In the genomic region with DNA sequence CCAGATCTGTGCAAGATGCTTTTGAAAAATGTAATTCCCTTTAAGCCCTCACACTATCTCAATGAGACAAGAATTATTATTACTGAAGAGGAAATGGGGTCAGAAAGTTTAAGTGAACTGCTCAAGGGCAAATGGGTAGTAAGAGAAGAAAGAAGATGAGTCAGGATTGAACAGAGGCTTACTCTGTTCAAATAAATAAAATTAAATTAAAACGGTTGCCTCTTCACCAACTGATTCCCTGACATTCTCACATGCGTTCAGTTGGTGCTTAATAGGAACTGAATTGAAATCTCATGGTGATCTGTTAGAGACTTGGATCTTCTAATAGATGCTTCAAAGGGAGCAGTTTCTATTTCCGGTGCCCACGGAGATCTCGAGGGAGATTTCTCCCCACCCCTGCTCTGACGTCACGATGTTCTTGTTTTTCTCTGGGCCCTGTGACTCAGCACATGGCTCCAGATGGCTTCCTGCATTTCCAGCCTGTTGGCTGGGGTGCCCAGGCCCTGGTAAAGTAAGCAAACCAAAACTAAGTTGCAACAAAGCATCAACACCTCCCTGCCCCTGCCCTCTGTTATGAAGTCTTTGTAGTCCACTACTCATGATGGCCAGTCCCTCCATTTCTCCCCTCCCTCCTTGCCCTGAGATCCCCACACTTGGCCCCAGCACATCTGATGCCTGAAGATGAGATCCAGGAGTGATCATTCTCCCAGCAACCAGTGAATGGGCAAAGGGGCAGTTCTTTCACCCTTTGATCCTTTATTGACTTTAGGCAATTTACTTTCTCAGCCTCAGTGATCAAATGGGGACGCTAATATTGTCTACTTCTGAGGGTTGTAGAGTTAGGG, we compare ENCODE assay signal across 8 cellular contexts.
DNase-seq lines count a peak whose midpoint lies in the region; ATAC-seq, FAIRE-seq and TF ChIP-seq lines count a peak whose summit lies in the region.

No MANE protein-coding gene starts in this region.

- no peak overlapping the region for H3K23ac ChIP-seq in H1 (ENCODE audit: insufficient read length)

- H3K36me3 ChIP-seq in CD8-positive, alpha-beta memory T cell (ENCODE audit: insufficient read depth, low read length) = no peaks in the 10 kb centered on the region
- H3K36me3 ChIP-seq in H1 (ENCODE audit: control insufficient read depth in 2 of 4, insufficient read depth in 4 of 4, low read length in 3 of 4) = no peaks in the 10 kb centered on the region

- H3K4me1 Mint-ChIP-seq in CD8-positive, alpha-beta memory T cell = peaks cover 10 to 23% (median 23%) of the 10 kb centered on the region in 3 donors

- no peak overlapping the region for H2BK5ac ChIP-seq in H1 (ENCODE audit: low read depth, low read length)

- H4K20me1 ChIP-seq in H1 (replicated peaks in 1 of 2; ENCODE audit: control insufficient read depth in 1 of 2, insufficient read depth in 2 of 2, low read length in 2 of 2) = no peaks in the 10 kb centered on the region

- 91% methylated on average over 8 of the region's 8 CpGs; no CpG with 5 or more reads in 1 of the 2 experiments for WGBS in H1 (ENCODE audit: extremely low coverage in 1 of 2, insufficient coverage in 1 of 2, insufficient read length in 1 of 2, insufficient replicate concordance in 2 of 2, low coverage in 1 of 2, low lambda C conversion rate in 2 of 2, missing lambda C conversion rate in 1 of 2), 2 experiments

- H3K18ac ChIP-seq in H1 (ENCODE audit: extremely low read depth, low read length) = peak overlapping the region; percentile 44

- peak overlapping the region; percentile 83; the same call in 1 of the 2 replicates for H4K8ac ChIP-seq in H1 (ENCODE audit: extremely low read depth, insufficient read depth, low read length)

- H3K79me2 ChIP-seq in H1 (ENCODE audit: control insufficient read depth in 1 of 2, insufficient read depth in 2 of 2, low read length in 2 of 2) = no peaks in the 10 kb centered on the region

- no peaks in the 10 kb centered on the region for H3K23me2 ChIP-seq in H1 (ENCODE audit: low read depth, low read length)

- no peak overlapping the region for H2BK20ac ChIP-seq in H1 (ENCODE audit: low read length)

- H2BK15ac ChIP-seq in H1 (ENCODE audit: low read length) = no peak overlapping the region

- POLR2A ChIA-PET in CD8-positive, alpha-beta memory T cell (lab: Charles Lee) = no interaction called here
- POLR2A ChIA-PET in H1 (lab: Charles Lee; ENCODE audit: partially characterized antibody) = interaction anchor here (0.6 kb wide), 1 partner anchor 56 kb away, joined by 3 read pairs; no protein-coding TSS in a partner anchor

- peak overlapping the region; percentile 52 for H3K27ac ChIP-seq in CD8-positive, alpha-beta memory T cell (ENCODE audit: low read depth, low read length)
- no peak overlapping the region for H3K27ac ChIP-seq in H1 (ENCODE audit: low read depth, low read length)

- no peaks in the 10 kb centered on the region for H3K27me3 ChIP-seq in CD8-positive, alpha-beta memory T cell (ENCODE audit: insufficient read depth, low read length, poor library complexity, severe bottlenecking)
- H3K27me3 ChIP-seq in H1 (replicated peaks in 1 of 4; ENCODE audit: control insufficient read depth in 3 of 4, extremely low read depth in 1 of 4, insufficient read depth in 3 of 4, low read length in 3 of 4) = peaks cover 0 to 2% (median 0%) of the 10 kb centered on the region in 4 experiments; a peak in 3 of 7 replicates

- no peak overlapping the region for H3K4ac ChIP-seq in H1 (replicated peaks; ENCODE audit: insufficient read length, low read depth, low read length)

- H4K5ac ChIP-seq in H1 (ENCODE audit: insufficient read length, low read depth, low read length) = no peak overlapping the region

- H3K14ac ChIP-seq in H1 (ENCODE audit: insufficient read length) = no peak overlapping the region

- no peak overlapping the region for H3K9ac ChIP-seq in H1 (replicated peaks in 1 of 4; ENCODE audit: extremely low read depth in 1 of 4, low read depth in 3 of 4, low read length in 3 of 4)

- H2AK5ac ChIP-seq in H1 (ENCODE audit: low read depth, low read length) = no peak overlapping the region

- no peak overlapping the region for H3K56ac ChIP-seq in H1 (replicated peaks; ENCODE audit: insufficient read length, low read depth, low read length)

- peak overlapping the region; percentile 0 to 91 (median 89) for H3K27ac Mint-ChIP-seq in CD8-positive, alpha-beta memory T cell

- TF ChIP-seq POLR2A in H1 (IDR thresholded peaks at IDR 0.05; ENCODE audit: control extremely low read depth in 1 of 2, low read depth in 2 of 2, low read length in 2 of 2) = no peak

- DNase-seq in CD8-positive, alpha-beta memory T cell = peak; percentile 11 to 76 (median 43)
- peak; percentile 62 for DNase-seq in NCI-H226
- DNase-seq in activated CD8-positive, alpha-beta memory T cell treated with anti-CD3 and anti-CD28 coated beads for 48 hours (ENCODE audit: low read depth in 2 of 3, low spot score in 2 of 3) = peak; percentile 4 to 27 (median 9)
- DNase-seq in H1 (ENCODE audit: low read depth in 1 of 2, low spot score in 2 of 2) = no peak
- peak; percentile 87 for DNase-seq in middle frontal gyrus (ENCODE audit: extremely low spot score, low spot score)
- DNase-seq in stimulated activated CD8-positive, alpha-beta memory T cell treated with anti-CD3 and anti-CD28 coated beads, Interleukin-4, amount 100 ng/mL, for 24 hours (ENCODE audit: low read depth) = peak; percentile 18
- no peak for DNase-seq in NCI-H2107 treated with DMSO at 0.1 percent for 48 hours (lab: John Stamatoyannopoulos, UW; ENCODE audit: unreplicated experiment)

- no peaks in the 10 kb centered on the region for H3K36me3 Mint-ChIP-seq in CD8-positive, alpha-beta memory T cell

- no peak overlapping the region for H2BK120ac ChIP-seq in H1 (replicated peaks; ENCODE audit: low read depth, low read length)

- H3K4me3 Mint-ChIP-seq in CD8-positive, alpha-beta memory T cell = peak overlapping the region in 6 of 7 donors; percentile 10 to 65 (median 38)

- peaks cover 12% of the 10 kb centered on the region for H3K4me1 ChIP-seq in CD8-positive, alpha-beta memory T cell (ENCODE audit: insufficient read depth, low read length)
- H3K4me1 ChIP-seq in H1 (replicated peaks in 1 of 4; ENCODE audit: control insufficient read depth in 3 of 4, insufficient read depth in 4 of 4, low read length in 3 of 4) = peaks cover 0 to 6% (median under 1%) of the 10 kb centered on the region in 4 experiments; a peak in 5 of 7 replicates

- no peaks in the 10 kb centered on the region for H3K9me3 ChIP-seq in CD8-positive, alpha-beta memory T cell (ENCODE audit: low read length)
- no peaks in the 10 kb centered on the region for H3K9me3 ChIP-seq in H1 (ENCODE audit: insufficient read depth in 2 of 2, low read depth in 1 of 2, low read length in 1 of 2)

- H3K9me3 Mint-ChIP-seq in CD8-positive, alpha-beta memory T cell = no peaks in the 10 kb centered on the region

- no peak overlapping the region for H3K4me3 ChIP-seq in CD8-positive, alpha-beta memory T cell (ENCODE audit: low read length)
- H3K4me3 ChIP-seq in H1 (ENCODE audit: extremely low read depth in 1 of 4, insufficient read depth in 2 of 4, low read depth in 3 of 4, low read length in 4 of 4) = no peak overlapping the region

- peak overlapping the region; percentile 64; the same call in 1 of the 2 replicates for H2BK12ac ChIP-seq in H1 (ENCODE audit: low read depth, low read length)

- TF ChIP-seq CTCF in H1 (IDR thresholded peaks at IDR 0.05; ENCODE audit: control extremely low read depth in 1 of 3, insufficient read depth in 1 of 3, low read depth in 1 of 3, low read length in 3 of 3) = no peak

- TF ChIP-seq RAD21 in H1 (IDR thresholded peaks at IDR 0.05 in 1 of 2, conservative IDR thresholded peaks at IDR 0.05 in 1 of 2; ENCODE audit: low read depth in 2 of 2, low read length in 2 of 2) = no peak

- H2AFZ ChIP-seq in H1 (ENCODE audit: low read length) = no peak overlapping the region; the same call in 1 of the 2 replicates

- no peak for FAIRE-seq in H1 (lab: Jason Lieb, UNC)

- H3K79me1 ChIP-seq in H1 (ENCODE audit: low read depth, low read length) = no peaks in the 10 kb centered on the region

- CTCF ChIA-PET in CD8-positive, alpha-beta memory T cell (lab: Charles Lee) = no interaction called here
- CTCF ChIA-PET in H1 (lab: Charles Lee; ENCODE audit: partially characterized antibody) = no interaction called here

- no peak for TF ChIP-seq EP300 in H1 (IDR thresholded peaks at IDR 0.05; ENCODE audit: borderline replicate concordance in 1 of 2, low read depth in 2 of 2, low read length in 2 of 2)

- ATAC-seq in GM21723 (IDR thresholded peaks at IDR 0.05; ENCODE audit: unreplicated experiment) = no peak

- H3K4me2 ChIP-seq in H1 (ENCODE audit: insufficient read depth in 1 of 2, low read depth in 2 of 2, low read length in 2 of 2) = no peak overlapping the region

- no peak overlapping the region for H4K91ac ChIP-seq in H1 (replicated peaks; ENCODE audit: insufficient read length, low read length)

- peaks cover 0 to 1% of the 10 kb centered on the region in 2 donors for H3K27me3 Mint-ChIP-seq in CD8-positive, alpha-beta memory T cell

TF ChIP-seq in H1, 55 proteins besides CTCF, POLR2A, EP300 and RAD21:
- TF ChIP-seq EGR1 (IDR thresholded peaks at IDR 0.05; ENCODE audit: borderline replicate concordance, low read depth, low read length) = no peak
- no peak for TF ChIP-seq GTF2F1 (IDR thresholded peaks at IDR 0.05; ENCODE audit: borderline replicate concordance, low read depth, low read length)
- TF ChIP-seq SP4 (IDR thresholded peaks at IDR 0.05; ENCODE audit: low read length) = no peak
- TF ChIP-seq ZNF274 (IDR thresholded peaks at IDR 0.05; ENCODE audit: borderline replicate concordance, extremely low read depth, low read length) = no peak
- peak; percentile 59; the same call in 1 of the 2 replicates for TF ChIP-seq MAX (IDR thresholded peaks at IDR 0.05)
- no peak for TF ChIP-seq YY1 (IDR thresholded peaks at IDR 0.05; ENCODE audit: low read depth, low read length)
- TF ChIP-seq ATF3 (IDR thresholded peaks at IDR 0.05; ENCODE audit: insufficient read depth, low read depth, low read length) = no peak

Comparison
In these comparisons a context has a peak if more than half of its experiments do, and no peak if none do; other contexts are left out.
1. DNase-seq: peak in CD8-positive, alpha-beta memory T cell (5 of 5), NCI-H226 (single experiment), activated CD8-positive, alpha-beta memory T cell treated with anti-CD3 and anti-CD28 coated beads for 48 hours (3 of 3), middle frontal gyrus (single experiment) and stimulated activated CD8-positive, alpha-beta memory T cell treated with anti-CD3 and anti-CD28 coated beads, Interleukin-4, amount 100 ng/mL, for 24 hours (single experiment); none in H1 (0 of 2) and NCI-H2107 treated with DMSO at 0.1 percent for 48 hours (single experiment).